In genomic region chr2:167292430-167293171, GRCh38 we compare ENCODE assay signal across 1 cellular context.
A peak's percentile ranks its signal among the peaks of the same experiment; 100 is the strongest.
TF ChIP-seq lines count a peak whose summit lies in the region.

TSS of gene B3GALT1 (plus strand) at chr2:167293001.

TF ChIP-seq in HepG2, 621 proteins besides CTCF, POLR2A, EP300 and RAD21 (continued from another document and continues in another):
- TF ChIP-seq ZNF570 (CRISPR knock-in tag; IDR thresholded peaks at IDR 0.05; ENCODE audit: borderline replicate concordance), result no peak
- TF ChIP-seq HOXA9 (CRISPR knock-in tag; IDR thresholded peaks at IDR 0.05; ENCODE audit: borderline replicate concordance), result no peak
- peak; percentile 24; the same call in 1 of the 2 replicates for TF ChIP-seq THAP11 (CRISPR knock-in tag; IDR thresholded peaks at IDR 0.05)
- no peak for TF ChIP-seq TEAD3 (CRISPR knock-in tag; optimal IDR thresholded peaks at IDR 0.05; ENCODE audit: borderline replicate concordance)
- TF ChIP-seq WIZ (CRISPR knock-in tag; IDR thresholded peaks at IDR 0.05), result peak; percentile 52; the same call in 1 of the 2 replicates
- TF ChIP-seq HES4 (CRISPR knock-in tag; IDR thresholded peaks at IDR 0.05; ENCODE audit: borderline replicate concordance), result 0 out of 2 replicates have a peak, but pooled peaks have one; percentile 24
- TF ChIP-seq HNRNPLL (IDR thresholded peaks at IDR 0.05; ENCODE audit: low read depth, low read length, poor library complexity, severe bottlenecking), result peak; percentile 33
- 0 out of 2 replicates have a peak, but pooled peaks have one; percentile 20 for TF ChIP-seq MAZ (IDR thresholded peaks at IDR 0.05; ENCODE audit: borderline replicate concordance, low read depth, low read length)
- TF ChIP-seq MAZ (CRISPR knock-in tag; IDR thresholded peaks at IDR 0.05; ENCODE audit: low read depth), result peak; percentile 8; the same call in 1 of the 2 replicates
- TF ChIP-seq MED1 (CRISPR knock-in tag; IDR thresholded peaks at IDR 0.05), result 0 out of 2 replicates have a peak, but pooled peaks have one; percentile 25
- 0 out of 2 replicates have a peak, but pooled peaks have one; percentile 48 for TF ChIP-seq REPIN1 (CRISPR knock-in tag; IDR thresholded peaks at IDR 0.05; ENCODE audit: borderline replicate concordance, low read depth)
- TF ChIP-seq ZNF224 (CRISPR knock-in tag; IDR thresholded peaks at IDR 0.05), result no peak
- peak; percentile 54; the same call in 1 of the 2 replicates for TF ChIP-seq BCL3 (CRISPR knock-in tag; IDR thresholded peaks at IDR 0.05)
- no peak for TF ChIP-seq DNMT1 (CRISPR knock-in tag; IDR thresholded peaks at IDR 0.05)
- peak; percentile 17; the same call in 1 of the 2 replicates for TF ChIP-seq PHF20 (CRISPR knock-in tag; IDR thresholded peaks at IDR 0.05)
- 0 out of 2 replicates have a peak, but pooled peaks have one; percentile 24 for TF ChIP-seq FOXC1 (CRISPR knock-in tag; IDR thresholded peaks at IDR 0.05; ENCODE audit: borderline replicate concordance)
- TF ChIP-seq MTF2 (CRISPR knock-in tag; IDR thresholded peaks at IDR 0.05; ENCODE audit: borderline replicate concordance), result peak; percentile 81; the same call in 1 of the 2 replicates
- peak; percentile 37; the same call in 1 of the 2 replicates for TF ChIP-seq GMEB1 (CRISPR knock-in tag; IDR thresholded peaks at IDR 0.05; ENCODE audit: borderline replicate concordance)
- no peak for TF ChIP-seq ZNF484 (CRISPR knock-in tag; IDR thresholded peaks at IDR 0.05; ENCODE audit: borderline replicate concordance, low read depth)
- peak; percentile 70; the same call in 1 of the 2 replicates for TF ChIP-seq AKAP8 (CRISPR knock-in tag; IDR thresholded peaks at IDR 0.05)
- no peak for TF ChIP-seq TRAFD1 (CRISPR knock-in tag; IDR thresholded peaks at IDR 0.05; ENCODE audit: borderline replicate concordance)
- no peak; the same call in 1 of the 2 replicates for TF ChIP-seq ZNF350 (CRISPR knock-in tag; IDR thresholded peaks at IDR 0.05; ENCODE audit: borderline replicate concordance, low read depth)
- TF ChIP-seq ZNF44 (CRISPR knock-in tag; IDR thresholded peaks at IDR 0.05), result 0 out of 2 replicates have a peak, but pooled peaks have one; percentile 55
- no peak for TF ChIP-seq ZNF569 (CRISPR knock-in tag; IDR thresholded peaks at IDR 0.05; ENCODE audit: borderline replicate concordance)
- TF ChIP-seq ZMYM4 (CRISPR knock-in tag; IDR thresholded peaks at IDR 0.05), result peak; percentile 84; the same call in 1 of the 2 replicates
- 0 out of 2 replicates have a peak, but pooled peaks have one; percentile 39 for TF ChIP-seq ZNF761 (CRISPR knock-in tag; conservative IDR thresholded peaks at IDR 0.05)
- TF ChIP-seq PLSCR1 (CRISPR knock-in tag; IDR thresholded peaks at IDR 0.05; ENCODE audit: borderline replicate concordance), result no peak
- TF ChIP-seq NFYB (CRISPR knock-in tag; IDR thresholded peaks at IDR 0.05), result peak; percentile 87
- TF ChIP-seq ZSCAN22 (CRISPR knock-in tag; IDR thresholded peaks at IDR 0.05), result 0 out of 2 replicates have a peak, but pooled peaks have one; percentile 41
- TF ChIP-seq THYN1 (CRISPR knock-in tag; IDR thresholded peaks at IDR 0.05; ENCODE audit: borderline replicate concordance, low read depth), result no peak
- peak; percentile 61; the same call in 1 of the 2 replicates for TF ChIP-seq PBX2 (CRISPR knock-in tag; IDR thresholded peaks at IDR 0.05)
- TF ChIP-seq ZBTB49 (CRISPR knock-in tag; IDR thresholded peaks at IDR 0.05; ENCODE audit: borderline replicate concordance), result no peak
- TF ChIP-seq PATZ1 (CRISPR knock-in tag; IDR thresholded peaks at IDR 0.05), result peak; percentile 80
- peak; percentile 90 for TF ChIP-seq RNF2 (conservative IDR thresholded peaks at IDR 0.05; ENCODE audit: low read depth)
- 0 out of 2 replicates have a peak, but pooled peaks have one; percentile 32 for TF ChIP-seq MXD1 (CRISPR knock-in tag; IDR thresholded peaks at IDR 0.05)
- 0 out of 2 replicates have a peak, but pooled peaks have one; percentile 37 for TF ChIP-seq ZNF749 (CRISPR knock-in tag; IDR thresholded peaks at IDR 0.05; ENCODE audit: borderline replicate concordance)
- TF ChIP-seq ZNF790 (CRISPR knock-in tag; IDR thresholded peaks at IDR 0.05; ENCODE audit: borderline replicate concordance), result no peak
- peak; percentile 89 for TF ChIP-seq GABPB1 (CRISPR knock-in tag; IDR thresholded peaks at IDR 0.05)
- no peak for TF ChIP-seq FOXA3 (CRISPR knock-in tag; IDR thresholded peaks at IDR 0.05)
- no peak; the same call in 1 of the 2 replicates for TF ChIP-seq IRF9 (CRISPR knock-in tag; IDR thresholded peaks at IDR 0.05; ENCODE audit: borderline replicate concordance)
- TF ChIP-seq PRPF4 (IDR thresholded peaks at IDR 0.05; ENCODE audit: low read depth, low read length, poor library complexity, severe bottlenecking), result no peak
- TF ChIP-seq ZSCAN21 (CRISPR knock-in tag; IDR thresholded peaks at IDR 0.05; ENCODE audit: borderline replicate concordance), result peak; percentile 52; the same call in 1 of the 2 replicates
- TF ChIP-seq GLMP (CRISPR knock-in tag; IDR thresholded peaks at IDR 0.05; ENCODE audit: borderline replicate concordance), result no peak
- TF ChIP-seq TOPORS (CRISPR knock-in tag; IDR thresholded peaks at IDR 0.05), result peak; percentile 86; the same call in 1 of the 2 replicates
